Comparison of ENCODE assay signal across 1 cellular context in the genomic region with DNA sequence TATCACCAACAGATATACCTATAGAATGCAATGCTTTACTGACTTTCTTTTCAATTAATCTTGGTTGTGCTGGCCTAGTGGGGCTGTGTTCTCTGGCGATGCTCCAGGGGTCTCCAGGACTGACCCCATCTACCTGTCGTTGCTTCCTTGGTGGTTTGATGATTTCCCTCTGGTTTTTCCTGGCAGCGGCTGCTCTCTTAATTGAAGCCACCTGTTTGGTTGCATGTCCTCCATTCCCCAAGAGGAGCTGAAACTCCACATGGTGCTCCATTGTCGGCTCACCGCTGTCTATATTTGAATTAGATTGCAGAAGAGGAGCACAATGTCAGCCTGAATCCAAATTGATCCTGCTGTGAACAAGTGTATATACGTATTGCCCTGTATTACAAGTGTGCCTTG.
TF ChIP-seq lines count a peak whose summit lies in the region.

No MANE protein-coding gene starts in this region.

TF ChIP-seq in IMR-90, 13 proteins besides CTCF, POLR2A, EP300 and RAD21:
- no peak for TF ChIP-seq CHD1 (IDR thresholded peaks at IDR 0.05; ENCODE audit: low read depth, low read length)
- no peak for TF ChIP-seq RCOR1 (IDR thresholded peaks at IDR 0.05; ENCODE audit: insufficient replicate concordance, low read length)
- no peak for TF ChIP-seq CEBPB (IDR thresholded peaks at IDR 0.05; ENCODE audit: low read depth, low read length)
- no peak for TF ChIP-seq BHLHE40 (IDR thresholded peaks at IDR 0.05; ENCODE audit: low read depth, low read length)
